ENCODE assay signal across 8 cellular contexts in genomic region chr1:31939484-31940329, GRCh38. TPM values are rescaled to one million over a fixed set of nuclear protein-coding genes. Genes with fewer than 3 reads are reported as not detected.
DNase-seq lines count a peak whose midpoint lies in the region; ATAC-seq and TF ChIP-seq lines count a peak whose summit lies in the region.

No MANE protein-coding gene starts in this region.

- peaks cover 62% of the 10 kb centered on the region for H3K4me1 Mint-ChIP-seq in brain

- H3K27me3 Mint-ChIP-seq in brain, result peaks cover 11% of the 10 kb centered on the region

- peak overlapping the region; percentile 5 to 94 (median 76) for H3K27ac Mint-ChIP-seq in brain

- no peak overlapping the region for H3K4me3 ChIP-seq in AG10803 (ENCODE audit: low read length)

- peak; percentile 66 for DNase-seq in AG10803 (ENCODE audit: low read depth)
- DNase-seq in KG1 (lab: John Stamatoyannopoulos, UW), result peak; percentile 81
- peak; percentile 78 for DNase-seq in UCSD-AML1 (lab: John Stamatoyannopoulos, UW; ENCODE audit: unreplicated experiment)
- DNase-seq in lung microvascular endothelial cell (ENCODE audit: low read depth in 2 of 2), result peak; percentile 53 to 79
- peak; percentile 43 for DNase-seq in stimulated activated CD8-positive, alpha-beta memory T cell treated with anti-CD3 and anti-CD28 coated beads, Interleukin-7, amount 100 ng/mL, for 24 hours (ENCODE audit: low read depth)
- DNase-seq in NCI-H1417 treated with DMSO at 0.1 percent for 48 hours (lab: John Stamatoyannopoulos, UW), result no peak

- H3K36me3 Mint-ChIP-seq in brain, result no peaks in the 10 kb centered on the region

- peak overlapping the region; percentile 57 to 82 (median 73) for H3K4me3 Mint-ChIP-seq in brain

- peaks cover 0 to 7% (median 0%) of the 10 kb centered on the region in 5 experiments for H3K9me3 Mint-ChIP-seq in brain

- ATAC-seq in GM18867 (IDR thresholded peaks at IDR 0.05; ENCODE audit: unreplicated experiment), result peak; percentile 21

- peak; percentile 56 for TF ChIP-seq CTCF in AG10803 (conservative IDR thresholded peaks at IDR 0.05; ENCODE audit: low read length)
- TF ChIP-seq CTCF in brain (conservative IDR thresholded peaks at IDR 0.05), result peak; percentile 30 to 37

RNA-seq across cellular contexts. Expression of gene PTP4A2, which starts 1.5 kb away (rescaled TPM):
- 165 TPM for polyA plus RNA-seq in brain (ENCODE audit: insufficient read depth, low read depth, low replicate concordance)
- 152 and 256 TPM in 2 replicates for total RNA-seq in lung microvascular endothelial cell
